Comparison of ENCODE assay signal across 31 cellular contexts in genomic region chr6:151671195-151671594, GRCh38.
"Had no signal": no experiment of that assay in that cellular context is flagged by ENCODE, and none has a peak within 500 bp of the region (broad histone marks: within the 10 kb centered on the region; RNA-seq: fewer than 3 reads in every experiment).

No MANE protein-coding gene starts in this region.

- H3K36me3 ChIP-seq: adrenal gland, ascending aorta, brain microvascular endothelial cell, breast epithelium, cardiac muscle cell had no signal

- H3K27me3 ChIP-seq: adrenal gland, body of pancreas, brain microvascular endothelial cell, breast epithelium, cardiac muscle cell had no signal

- H3K4me3 ChIP-seq: adrenal gland, ascending aorta, body of pancreas, breast epithelium, cardiac muscle cell had no signal

- ATAC-seq: activated naive CD4-positive, alpha-beta T cell treated with anti-CD3 and anti-CD28 coated beads, Interleukin-2, amount 50 U/mL, for 72 hours; activated naive CD8-positive, alpha-beta T cell treated with anti-CD3 and anti-CD28 coated beads, Interleukin-2, amount 50 U/mL, for 24 hours; activated T-cell treated with anti-CD3 and anti-CD28 coated beads, Interleukin-2, amount 50 U/mL, for 4 hours; activated T-cell treated with anti-CD3 and anti-CD28 coated beads, Interleukin-2, amount 50 U/mL, for 72 hours; activated T-helper 17 cell treated with anti-CD3 and anti-CD28 coated beads, Interleukin-2, amount 50 U/mL, for 72 hours; body of pancreas had no signal

- H3K9me3 ChIP-seq: adrenal gland, ascending aorta, body of pancreas, breast epithelium had no signal

- H3K27ac ChIP-seq: adrenal gland, ascending aorta, body of pancreas, brain microvascular endothelial cell, breast epithelium, cardiac muscle cell had no signal

- H3K4me1 ChIP-seq: adrenal gland, ascending aorta, breast epithelium had no signal

- DNase-seq: activated effector memory CD4-positive, alpha-beta T cell treated with anti-CD3 and anti-CD28 coated beads, Interleukin-2, amount 50 U/mL, for 16 hours; activated effector memory CD4-positive, alpha-beta T cell treated with Interleukin-2 at 50 U/mL for 16 hours; activated gamma-delta T cell; activated gamma-delta T cell treated with Interleukin-2 at 50 U/mL for 16 hours; activated naive CD4-positive, alpha-beta T cell; activated naive CD4-positive, alpha-beta T cell treated with anti-CD3 and anti-CD28 coated beads for 36 hours; activated naive CD4-positive, alpha-beta T cell treated with anti-CD3 and anti-CD28 coated beads, Interleukin-2, amount 10 ng/mL, durations not matched to agents 7 days and 5 days; activated naive CD4-positive, alpha-beta T cell treated with anti-CD3 and anti-CD28 coated beads, Interleukin-2, amount 50 U/mL, for 16 hours; activated naive CD4-positive, alpha-beta T cell treated with Interleukin-2 at 50 U/mL for 16 hours; activated naive CD8-positive, alpha-beta T cell treated with anti-CD3 and anti-CD28 coated beads for 36 hours; activated naive CD8-positive, alpha-beta T cell treated with anti-CD3 and anti-CD28 coated beads, Interleukin-2, amount 10 ng/mL, durations not matched to agents 7 days and 5 days; activated naive CD8-positive, alpha-beta T cell treated with anti-CD3 and anti-CD28 coated beads, Interleukin-2, amount 50 U/mL, for 24 hours; activated T-cell treated with anti-CD3 and anti-CD28 coated beads, Interleukin-2, amount 50 U/mL, for 24 hours; activated T-cell treated with anti-CD3 and anti-CD28 coated beads, Interleukin-2, amount 50 U/mL, for 4 hours; activated T-cell treated with anti-CD3 and anti-CD28 coated beads, Interleukin-2, amount 50 U/mL, for 48 hours; activated T-cell treated with anti-CD3 and anti-CD28 coated beads, Interleukin-2, amount 50 U/mL, for 72 hours; adrenal gland; amniotic stem cell; amygdala; anterior cingulate cortex; aorta; body of pancreas; brain microvascular endothelial cell; caudate nucleus; central memory CD4-positive, alpha-beta T cell; cerebellar nuclear complex had no signal
